8 cellular contexts compared by ENCODE assay signal in the genomic region with DNA sequence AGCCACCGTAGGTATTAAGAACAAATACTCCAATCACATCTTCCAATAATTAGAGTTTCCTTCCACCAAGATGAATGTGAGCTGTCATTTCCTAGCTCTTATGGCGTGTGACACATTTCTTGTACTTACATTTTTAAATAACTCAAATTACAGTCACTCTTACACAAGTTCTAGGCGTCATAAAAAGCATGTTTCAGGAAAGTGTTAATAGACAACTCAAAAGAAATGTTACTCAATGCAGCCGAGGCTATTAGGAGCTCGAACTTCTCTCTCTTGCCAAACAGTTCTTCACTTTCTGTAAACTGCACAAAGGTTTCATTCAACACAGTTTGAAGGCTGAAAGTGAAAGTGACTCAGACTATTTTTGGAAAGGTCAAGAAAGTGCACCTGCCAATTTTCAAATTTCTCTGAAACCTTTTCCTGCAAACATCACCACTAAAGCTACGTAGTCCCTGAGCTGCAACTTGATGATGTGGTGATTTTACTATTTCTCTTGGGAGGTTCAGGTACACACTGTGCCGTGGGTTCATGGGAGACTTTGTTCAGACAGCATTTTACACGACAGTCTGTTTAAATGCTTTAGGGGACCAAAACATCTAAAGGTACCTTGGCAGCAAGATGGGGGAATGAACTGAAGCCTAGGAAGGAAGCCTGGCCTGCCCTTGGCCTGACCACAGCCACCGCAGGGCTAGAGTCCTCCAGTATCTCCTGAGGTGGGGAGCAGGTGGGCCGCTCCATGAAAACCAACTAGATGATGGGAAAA.
DNase-seq lines count a peak whose midpoint lies in the region; ATAC-seq and TF ChIP-seq lines count a peak whose summit lies in the region.

No MANE protein-coding gene starts in this region.

- peak overlapping the region; percentile 52 for H3K4me2 ChIP-seq in OCI-LY1 (ENCODE audit: low read length)

- H3K27me3 ChIP-seq in OCI-LY1 (ENCODE audit: insufficient read depth, low read length) (no peaks in the 10 kb centered on the region), ovary (no peaks in the 10 kb centered on the region)
- no peaks in the 10 kb centered on the region for H3K27me3 ChIP-seq in effector memory CD4-positive, alpha-beta T cell (replicated peaks; ENCODE audit: control insufficient read depth, insufficient read depth, low read length, poor library complexity, severe bottlenecking)

- TF ChIP-seq POLR2A in ovary (IDR thresholded peaks at IDR 0.05), result no peak

- H3K4me3 ChIP-seq in OCI-LY1 (ENCODE audit: low read depth, low read length, poor library complexity, severe bottlenecking) (peak overlapping the region; percentile 20), ovary (no peak overlapping the region)
- H3K4me3 ChIP-seq in effector memory CD4-positive, alpha-beta T cell (ENCODE audit: insufficient read depth, low read depth, low read length, poor library complexity, severe bottlenecking), result peak overlapping the region; percentile 4

- ATAC-seq in GM18867 (IDR thresholded peaks at IDR 0.05; ENCODE audit: unreplicated experiment) (peak; percentile 91), HG02763 (IDR thresholded peaks at IDR 0.05; ENCODE audit: unreplicated experiment) (peak; percentile 74)

- H3K9me3 ChIP-seq in OCI-LY1 (ENCODE audit: low read length) (no peaks in the 10 kb centered on the region; the same call in 1 of the 2 replicates), ovary (no peaks in the 10 kb centered on the region)
- H3K9me3 ChIP-seq in effector memory CD4-positive, alpha-beta T cell (ENCODE audit: control insufficient read depth, low read length), result no peaks in the 10 kb centered on the region

- 26 to 35% (median 32%) methylated on average over 10 of the region's 10 CpGs for WGBS in ovary, 3 donors

- no peak for DNase-seq in effector memory CD4-positive, alpha-beta T cell
- DNase-seq in ovary (no peak), SW480 (ENCODE audit: low spot score) (no peak), glomerular visceral epithelial cell (ENCODE audit: extremely low spot score) (no peak), DMS79 treated with DMSO at 0.1 percent for 48 hours (lab: John Stamatoyannopoulos, UW) (no peak)

- no peaks in the 10 kb centered on the region for H3K36me3 ChIP-seq in OCI-LY1 (ENCODE audit: insufficient read depth, low read length)
- H3K36me3 ChIP-seq in effector memory CD4-positive, alpha-beta T cell (ENCODE audit: control insufficient read depth, insufficient read depth, low read length), result no peaks in the 10 kb centered on the region
- H3K36me3 ChIP-seq in ovary, result no peaks in the 10 kb centered on the region

- H3K9me2 ChIP-seq in OCI-LY1 (ENCODE audit: low read depth, low read length), result no peaks in the 10 kb centered on the region

- H3F3A ChIP-seq in OCI-LY1 (ENCODE audit: insufficient read depth, low read length), result no peaks in the 10 kb centered on the region

- peak; percentile 68 for TF ChIP-seq EP300 in ovary (IDR thresholded peaks at IDR 0.05)

- H3K4me1 ChIP-seq in OCI-LY1 (ENCODE audit: insufficient read depth, low read length, severe bottlenecking) (peaks cover 25% of the 10 kb centered on the region), ovary (ENCODE audit: insufficient read depth) (peaks cover 5% of the 10 kb centered on the region)
- peaks cover 6% of the 10 kb centered on the region for H3K4me1 ChIP-seq in effector memory CD4-positive, alpha-beta T cell (ENCODE audit: control insufficient read depth, insufficient read depth, low read length, poor library complexity, severe bottlenecking)

- peak overlapping the region; percentile 29 for H3K9ac ChIP-seq in OCI-LY1 (ENCODE audit: low read length)

- H3K79me2 ChIP-seq in OCI-LY1 (ENCODE audit: insufficient read depth, low read length), result no peaks in the 10 kb centered on the region

- peak overlapping the region; percentile 86 for H3K27ac ChIP-seq in OCI-LY1 (ENCODE audit: low read depth, low read length, poor library complexity, severe bottlenecking)
- no peak overlapping the region for H3K27ac ChIP-seq in effector memory CD4-positive, alpha-beta T cell (ENCODE audit: insufficient read depth, low read length, poor library complexity, severe bottlenecking)
- peak overlapping the region; percentile 31 to 59 for H3K27ac ChIP-seq in ovary

- TF ChIP-seq CTCF in OCI-LY1 (IDR thresholded peaks at IDR 0.05; ENCODE audit: low read length) (no peak), ovary (IDR thresholded peaks at IDR 0.05) (no peak)

- H2AFZ ChIP-seq in OCI-LY1 (ENCODE audit: low read length), result no peak overlapping the region

- intact Hi-C loops in ovary (cut with DNase I), result loop anchor here in 1 of 4 donors (10.0 kb wide), 1 partner anchor 87 kb away; no protein-coding TSS in a partner anchor

- no peaks in the 10 kb centered on the region for H4K20me1 ChIP-seq in OCI-LY1 (ENCODE audit: insufficient read depth, low read length)
